In the genomic region with DNA sequence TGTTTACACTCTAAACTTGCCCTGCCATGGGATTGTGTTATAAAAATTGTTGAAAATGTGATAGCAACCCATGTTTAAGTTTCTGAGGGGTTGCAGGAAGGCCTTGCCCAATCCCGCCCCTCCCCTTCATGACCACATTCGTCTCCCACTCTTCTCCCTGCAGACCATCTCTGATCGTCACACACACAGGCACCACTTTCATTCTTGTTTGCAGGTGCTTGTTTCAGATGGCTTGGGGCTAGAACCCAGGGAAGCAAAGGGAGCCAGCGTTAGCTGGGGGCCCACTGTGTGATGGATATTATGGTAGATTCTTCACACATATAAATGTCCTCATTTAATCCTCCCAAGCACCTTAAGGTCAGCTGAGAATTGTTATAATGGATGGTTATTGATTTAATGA, we compare ENCODE assay signal across 9 cellular contexts.
"Had no signal": no experiment of that assay in that cellular context is flagged by ENCODE, and none has a peak within 500 bp of the region (broad histone marks: within the 10 kb centered on the region; RNA-seq: fewer than 3 reads in every experiment).

No MANE protein-coding gene starts in this region.

- H3K9ac ChIP-seq: GM23248 had no signal

- H3K4me2 ChIP-seq: GM23338 had no signal

- H3K4me1 ChIP-seq: HAP-1 had no signal

- H3K27ac ChIP-seq: GM23248 had no signal

- H2AFZ ChIP-seq: GM23248, GM23338 had no signal

- H3K9me3 ChIP-seq: HAP-1 had no signal

- H3K36me3 ChIP-seq: HAP-1 had no signal

- ATAC-seq: GM23338, HCT116 had no signal

- DNase-seq: GM23248, GOT3, H7, H9, HCEC 1CT, HFFc6 had no signal

- H3K4me3 ChIP-seq: GM23248, GM23338, HAP-1 had no signal
